Comparison of ENCODE assay signal across 8 cellular contexts in genomic region chr22:37498289-37498909, GRCh38. TPM values are rescaled to one million over a fixed set of nuclear protein-coding genes. Genes with fewer than 3 reads are reported as not detected.
DNase-seq lines count a peak whose midpoint lies in the region; ATAC-seq and TF ChIP-seq lines count a peak whose summit lies in the region.

No MANE protein-coding gene starts in this region.

- ATAC-seq in natural killer cell: peak; percentile 56 to 97 (median 95)
- ATAC-seq in HG02870 (IDR thresholded peaks at IDR 0.05; ENCODE audit: unreplicated experiment): no peak
- no peak for ATAC-seq in GM18909 (IDR thresholded peaks at IDR 0.05; ENCODE audit: poor library complexity, unreplicated experiment)

- intact Hi-C loops in natural killer cell (cut with micrococcal nuclease): loop anchor here (10.0 kb wide), 1 partner anchor 184 kb away; no protein-coding TSS in a partner anchor

- H3K9me3 Mint-ChIP-seq in natural killer cell: no peaks in the 10 kb centered on the region

- DNase-seq in AML-193 (lab: John Stamatoyannopoulos, UW) (peak; percentile 25 to 51), GM20000 (ENCODE audit: low spot score) (peak; percentile 87), T-helper 2 cell (peak; percentile 54 to 71 (median 59)), astrocyte of the spinal cord (ENCODE audit: low read depth, low spot score) (no peak), natural killer cell (peak; percentile 52), SW 1271 (lab: John Stamatoyannopoulos, UW) (no peak)

- in situ Hi-C loops in astrocyte of the spinal cord (cut with HindIII; ENCODE audit: low sequenced_read_pairs): no loop called here

- peaks cover 0 to 13% of the 10 kb centered on the region in 2 donors for H3K27me3 Mint-ChIP-seq in natural killer cell (ENCODE audit: low read depth in 2 of 2)

- no peak overlapping the region for H3K4me3 ChIP-seq in astrocyte of the spinal cord (ENCODE audit: low read depth, low read length)

- TF ChIP-seq CTCF in GM20000 (IDR thresholded peaks at IDR 0.05; ENCODE audit: extremely low read depth, missing control alignments) (peak; percentile 58), astrocyte of the spinal cord (IDR thresholded peaks at IDR 0.05; ENCODE audit: low read depth, low read length) (peak; percentile 41), natural killer cell (IDR thresholded peaks at IDR 0.05) (peak; percentile 64)

- H3K36me3 Mint-ChIP-seq in natural killer cell: no peaks in the 10 kb centered on the region

- H3K4me1 Mint-ChIP-seq in natural killer cell: peaks cover 5 to 13% of the 10 kb centered on the region in 2 donors

- H3K27ac Mint-ChIP-seq in natural killer cell: no peak overlapping the region

- H3K4me3 Mint-ChIP-seq in natural killer cell: no peak overlapping the region

RNA-seq across cellular contexts. Expression of gene MFNG, which starts 12.2 kb away (rescaled TPM):
- total RNA-seq in natural killer cell: 100 to 1,000 TPM in 2 of 3 donors, 10 to 100 TPM in 1; 75.3 to 111 (median 110) TPM

RNA-seq across cellular contexts. Expression of gene CARD10, which starts 20.8 kb away (rescaled TPM):
- under 1 TPM; 0.09 to 0.16 (median 0.10) TPM for total RNA-seq in natural killer cell

Comparison
In these comparisons a context has a peak if more than half of its experiments do, and no peak if none do; other contexts are left out.
1. DNase-seq: peak in AML-193 (2 of 2), GM20000 (single experiment), T-helper 2 cell (5 of 5) and natural killer cell (single experiment); none in astrocyte of the spinal cord (single experiment) and SW 1271 (0 of 2).
2. ATAC-seq: peak in natural killer cell (3 of 3); none in HG02870 (single experiment) and GM18909 (single experiment).
3. Peak in every context shown above with its lines, with median percentiles within 50 percentile points of each other: CTCF ChIP-seq.